1 cellular context compared by ENCODE assay signal in the genomic region with DNA sequence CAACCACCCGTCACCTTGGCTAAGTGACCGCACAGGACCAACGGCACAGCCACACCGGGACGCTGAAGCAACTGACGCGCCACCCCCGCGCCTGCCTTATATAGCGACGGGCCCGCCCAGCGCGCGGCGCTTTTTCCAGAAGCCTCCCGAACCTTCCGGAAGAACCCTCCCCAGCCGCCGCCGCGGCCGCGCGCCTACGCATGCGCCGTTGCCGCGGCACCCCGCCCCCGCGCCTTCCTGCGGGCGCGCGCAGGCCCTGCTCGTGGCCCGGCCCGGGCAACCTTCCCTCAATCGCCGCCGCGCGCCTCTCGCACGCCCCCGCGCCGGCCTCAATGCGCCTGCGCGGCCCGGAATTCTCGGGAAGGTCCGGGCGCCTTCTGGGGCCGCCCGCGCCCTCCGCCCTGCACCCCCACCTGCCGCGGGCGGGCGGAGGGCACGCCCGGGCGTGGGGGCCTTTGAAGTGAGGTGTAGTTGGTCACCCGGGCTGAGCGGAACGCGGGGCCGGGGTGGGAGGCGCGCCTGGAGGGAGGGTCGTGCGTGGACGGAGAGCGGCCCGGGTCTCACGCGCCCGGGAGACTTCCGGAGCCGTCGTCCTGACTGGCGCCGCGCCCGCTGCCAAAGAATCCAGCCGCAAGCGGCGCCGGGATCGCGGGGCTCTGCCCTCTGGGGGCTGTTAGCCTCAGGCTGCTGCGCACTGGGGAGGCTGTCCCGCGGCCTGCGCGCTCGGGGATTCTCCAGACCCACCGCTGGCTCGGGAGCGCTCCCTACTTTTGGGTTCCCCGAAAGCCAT.
TF ChIP-seq lines count a peak whose summit lies in the region.

A gene (minus strand): TSS at position 73 of the 790 bp plus-strand sequence. CDS start 666 bp downstream, outside the sequence.

TF ChIP-seq in K562, 482 proteins besides CTCF, POLR2A, EP300 and RAD21 (continued from another document and continues in another):
- TF ChIP-seq ZNF408 (CRISPR knock-in tag; IDR thresholded peaks at IDR 0.05; ENCODE audit: low read depth) (no peak), NR1H2 (CRISPR knock-in tag; IDR thresholded peaks at IDR 0.05) (no peak), SIN3B (IDR thresholded peaks at IDR 0.05; ENCODE audit: low read depth) (0 out of 2 replicates have a peak, but pooled peaks have one; percentile 11), ETV1 (tag; conservative IDR thresholded peaks at IDR 0.05; ENCODE audit: low read depth) (peak; percentile 56), HMGN3 (IDR thresholded peaks at IDR 0.05; ENCODE audit: borderline replicate concordance, extremely low read depth, insufficient read length, low read depth, low read length) (peak; percentile 54), ZNF212 (CRISPR knock-in tag; IDR thresholded peaks at IDR 0.05) (no peak), BRF1 (IDR thresholded peaks at IDR 0.05; ENCODE audit: borderline replicate concordance, extremely low read depth, insufficient read length) (no peak), ZNF699 (CRISPR knock-in tag; IDR thresholded peaks at IDR 0.05; ENCODE audit: insufficient replicate concordance) (no peak), ZNF347 (CRISPR knock-in tag; IDR thresholded peaks at IDR 0.05; ENCODE audit: low read depth) (no peak), ZKSCAN1 (IDR thresholded peaks at IDR 0.05; ENCODE audit: low read depth, low read length) (peak; percentile 25; the same call in 1 of the 2 replicates), CHD4 (IDR thresholded peaks at IDR 0.05; ENCODE audit: insufficient read depth, insufficient replicate concordance, low read depth, low read length, poor library complexity, severe bottlenecking) (no peak), HCFC1 (IDR thresholded peaks at IDR 0.05; ENCODE audit: low read depth, low read length) (peak; percentile 29; the same call in 1 of the 2 replicates), RFX1 (IDR thresholded peaks at IDR 0.05) (no peak), JUNB (CRISPR knock-in tag; conservative IDR thresholded peaks at IDR 0.05) (no peak), NCOR1 (IDR thresholded peaks at IDR 0.05) (peak; percentile 63), FIP1L1 (IDR thresholded peaks at IDR 0.05; ENCODE audit: low read depth, low read length, poor library complexity, severe bottlenecking) (peak; percentile 45), ZNF696 (CRISPR knock-in tag; conservative IDR thresholded peaks at IDR 0.05) (no peak), ZNF23 (CRISPR knock-in tag; IDR thresholded peaks at IDR 0.05) (no peak), ZNF766 (CRISPR knock-in tag; conservative IDR thresholded peaks at IDR 0.05) (peak; percentile 65; the same call in 1 of the 2 replicates), HNRNPLL (IDR thresholded peaks at IDR 0.05; ENCODE audit: low read depth, low read length, poor library complexity, severe bottlenecking) (peak; percentile 72), SP2 (IDR thresholded peaks at IDR 0.05; ENCODE audit: extremely low read depth, low read depth, low read length, poor library complexity, severe bottlenecking) (no peak), NRF1 (conservative IDR thresholded peaks at IDR 0.05 in 1 of 2, IDR thresholded peaks at IDR 0.05 in 1 of 2) (peak; percentile 92 to 94), BDP1 (IDR thresholded peaks at IDR 0.05; ENCODE audit: insufficient read depth, insufficient read length) (no peak), ZNF354B (CRISPR knock-in tag; IDR thresholded peaks at IDR 0.05) (no peak), XRCC4 (IDR thresholded peaks at IDR 0.05; ENCODE audit: extremely low read depth, insufficient read depth, insufficient read length) (no peak), OTX1 (CRISPR knock-in tag; IDR thresholded peaks at IDR 0.05) (0 out of 2 replicates have a peak, but pooled peaks have one; percentile 59), TAF1 (IDR thresholded peaks at IDR 0.05; ENCODE audit: control insufficient read depth, extremely low read depth, insufficient read depth, low read length, severe bottlenecking) (peak; percentile 95), ZFP1 (CRISPR knock-in tag; IDR thresholded peaks at IDR 0.05) (no peak), ZNF561 (CRISPR knock-in tag; conservative IDR thresholded peaks at IDR 0.05) (no peak), JUN (IDR thresholded peaks at IDR 0.05; ENCODE audit: borderline replicate concordance, low read depth, low read length) (no peak), JUN (CRISPR knock-in tag; IDR thresholded peaks at IDR 0.05; ENCODE audit: borderline replicate concordance) (no peak), ZNF644 (tag; IDR thresholded peaks at IDR 0.05; ENCODE audit: low read depth) (no peak)
- TF ChIP-seq, protein P1, sequence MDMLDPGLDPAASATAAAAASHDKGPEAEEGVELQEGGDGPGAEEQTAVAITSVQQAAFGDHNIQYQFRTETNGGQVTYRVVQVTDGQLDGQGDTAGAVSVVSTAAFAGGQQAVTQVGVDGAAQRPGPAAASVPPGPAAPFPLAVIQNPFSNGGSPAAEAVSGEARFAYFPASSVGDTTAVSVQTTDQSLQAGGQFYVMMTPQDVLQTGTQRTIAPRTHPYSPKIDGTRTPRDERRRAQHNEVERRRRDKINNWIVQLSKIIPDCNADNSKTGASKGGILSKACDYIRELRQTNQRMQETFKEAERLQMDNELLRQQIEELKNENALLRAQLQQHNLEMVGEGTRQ (CRISPR knock-in tag; IDR thresholded peaks at IDR 0.05) = no peak
- TF ChIP-seq, protein P2, sequence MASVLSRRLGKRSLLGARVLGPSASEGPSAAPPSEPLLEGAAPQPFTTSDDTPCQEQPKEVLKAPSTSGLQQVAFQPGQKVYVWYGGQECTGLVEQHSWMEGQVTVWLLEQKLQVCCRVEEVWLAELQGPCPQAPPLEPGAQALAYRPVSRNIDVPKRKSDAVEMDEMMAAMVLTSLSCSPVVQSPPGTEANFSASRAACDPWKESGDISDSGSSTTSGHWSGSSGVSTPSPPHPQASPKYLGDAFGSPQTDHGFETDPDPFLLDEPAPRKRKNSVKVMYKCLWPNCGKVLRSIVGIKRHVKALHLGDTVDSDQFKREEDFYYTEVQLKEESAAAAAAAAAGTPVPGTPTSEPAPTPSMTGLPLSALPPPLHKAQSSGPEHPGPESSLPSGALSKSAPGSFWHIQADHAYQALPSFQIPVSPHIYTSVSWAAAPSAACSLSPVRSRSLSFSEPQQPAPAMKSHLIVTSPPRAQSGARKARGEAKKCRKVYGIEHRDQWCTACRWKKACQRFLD (CRISPR knock-in tag; IDR thresholded peaks at IDR 0.05) = no peak; the same call in 1 of the 2 replicates
- TF ChIP-seq, protein P3, sequence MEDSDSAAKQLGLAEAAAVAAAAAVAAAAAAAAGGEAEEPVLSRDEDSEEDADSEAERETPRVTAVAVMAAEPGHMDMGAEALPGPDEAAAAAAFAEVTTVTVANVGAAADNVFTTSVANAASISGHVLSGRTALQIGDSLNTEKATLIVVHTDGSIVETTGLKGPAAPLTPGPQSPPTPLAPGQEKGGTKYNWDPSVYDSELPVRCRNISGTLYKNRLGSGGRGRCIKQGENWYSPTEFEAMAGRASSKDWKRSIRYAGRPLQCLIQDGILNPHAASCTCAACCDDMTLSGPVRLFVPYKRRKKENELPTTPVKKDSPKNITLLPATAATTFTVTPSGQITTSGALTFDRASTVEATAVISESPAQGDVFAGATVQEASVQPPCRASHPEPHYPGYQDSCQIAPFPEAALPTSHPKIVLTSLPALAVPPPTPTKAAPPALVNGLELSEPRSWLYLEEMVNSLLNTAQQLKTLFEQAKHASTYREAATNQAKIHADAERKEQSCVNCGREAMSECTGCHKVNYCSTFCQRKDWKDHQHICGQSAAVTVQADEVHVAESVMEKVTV (CRISPR knock-in tag; IDR thresholded peaks at IDR 0.05) = no peak
- TF ChIP-seq, protein P4, sequence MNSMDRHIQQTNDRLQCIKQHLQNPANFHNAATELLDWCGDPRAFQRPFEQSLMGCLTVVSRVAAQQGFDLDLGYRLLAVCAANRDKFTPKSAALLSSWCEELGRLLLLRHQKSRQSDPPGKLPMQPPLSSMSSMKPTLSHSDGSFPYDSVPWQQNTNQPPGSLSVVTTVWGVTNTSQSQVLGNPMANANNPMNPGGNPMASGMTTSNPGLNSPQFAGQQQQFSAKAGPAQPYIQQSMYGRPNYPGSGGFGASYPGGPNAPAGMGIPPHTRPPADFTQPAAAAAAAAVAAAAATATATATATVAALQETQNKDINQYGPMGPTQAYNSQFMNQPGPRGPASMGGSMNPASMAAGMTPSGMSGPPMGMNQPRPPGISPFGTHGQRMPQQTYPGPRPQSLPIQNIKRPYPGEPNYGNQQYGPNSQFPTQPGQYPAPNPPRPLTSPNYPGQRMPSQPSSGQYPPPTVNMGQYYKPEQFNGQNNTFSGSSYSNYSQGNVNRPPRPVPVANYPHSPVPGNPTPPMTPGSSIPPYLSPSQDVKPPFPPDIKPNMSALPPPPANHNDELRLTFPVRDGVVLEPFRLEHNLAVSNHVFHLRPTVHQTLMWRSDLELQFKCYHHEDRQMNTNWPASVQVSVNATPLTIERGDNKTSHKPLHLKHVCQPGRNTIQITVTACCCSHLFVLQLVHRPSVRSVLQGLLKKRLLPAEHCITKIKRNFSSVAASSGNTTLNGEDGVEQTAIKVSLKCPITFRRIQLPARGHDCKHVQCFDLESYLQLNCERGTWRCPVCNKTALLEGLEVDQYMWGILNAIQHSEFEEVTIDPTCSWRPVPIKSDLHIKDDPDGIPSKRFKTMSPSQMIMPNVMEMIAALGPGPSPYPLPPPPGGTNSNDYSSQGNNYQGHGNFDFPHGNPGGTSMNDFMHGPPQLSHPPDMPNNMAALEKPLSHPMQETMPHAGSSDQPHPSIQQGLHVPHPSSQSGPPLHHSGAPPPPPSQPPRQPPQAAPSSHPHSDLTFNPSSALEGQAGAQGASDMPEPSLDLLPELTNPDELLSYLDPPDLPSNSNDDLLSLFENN (IDR thresholded peaks at IDR 0.05; ENCODE audit: low read depth in 2 of 2, low read length in 2 of 2) = no peak
- TF ChIP-seq, protein P5, sequence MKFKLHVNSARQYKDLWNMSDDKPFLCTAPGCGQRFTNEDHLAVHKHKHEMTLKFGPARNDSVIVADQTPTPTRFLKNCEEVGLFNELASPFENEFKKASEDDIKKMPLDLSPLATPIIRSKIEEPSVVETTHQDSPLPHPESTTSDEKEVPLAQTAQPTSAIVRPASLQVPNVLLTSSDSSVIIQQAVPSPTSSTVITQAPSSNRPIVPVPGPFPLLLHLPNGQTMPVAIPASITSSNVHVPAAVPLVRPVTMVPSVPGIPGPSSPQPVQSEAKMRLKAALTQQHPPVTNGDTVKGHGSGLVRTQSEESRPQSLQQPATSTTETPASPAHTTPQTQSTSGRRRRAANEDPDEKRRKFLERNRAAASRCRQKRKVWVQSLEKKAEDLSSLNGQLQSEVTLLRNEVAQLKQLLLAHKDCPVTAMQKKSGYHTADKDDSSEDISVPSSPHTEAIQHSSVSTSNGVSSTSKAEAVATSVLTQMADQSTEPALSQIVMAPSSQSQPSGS (CRISPR knock-in tag; IDR thresholded peaks at IDR 0.05) = no peak
- TF ChIP-seq, protein P6, sequence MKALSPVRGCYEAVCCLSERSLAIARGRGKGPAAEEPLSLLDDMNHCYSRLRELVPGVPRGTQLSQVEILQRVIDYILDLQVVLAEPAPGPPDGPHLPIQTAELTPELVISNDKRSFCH (CRISPR knock-in tag; IDR thresholded peaks at IDR 0.05) = no peak
- TF ChIP-seq, protein P6 (tag; IDR thresholded peaks at IDR 0.05) = no peak
- TF ChIP-seq, protein P7, sequence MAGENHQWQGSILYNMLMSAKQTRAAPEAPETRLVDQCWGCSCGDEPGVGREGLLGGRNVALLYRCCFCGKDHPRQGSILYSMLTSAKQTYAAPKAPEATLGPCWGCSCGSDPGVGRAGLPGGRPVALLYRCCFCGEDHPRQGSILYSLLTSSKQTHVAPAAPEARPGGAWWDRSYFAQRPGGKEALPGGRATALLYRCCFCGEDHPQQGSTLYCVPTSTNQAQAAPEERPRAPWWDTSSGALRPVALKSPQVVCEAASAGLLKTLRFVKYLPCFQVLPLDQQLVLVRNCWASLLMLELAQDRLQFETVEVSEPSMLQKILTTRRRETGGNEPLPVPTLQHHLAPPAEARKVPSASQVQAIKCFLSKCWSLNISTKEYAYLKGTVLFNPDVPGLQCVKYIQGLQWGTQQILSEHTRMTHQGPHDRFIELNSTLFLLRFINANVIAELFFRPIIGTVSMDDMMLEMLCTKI (IDR thresholded peaks at IDR 0.05; ENCODE audit: partially characterized antibody) = no peak
- TF ChIP-seq, protein P8, sequence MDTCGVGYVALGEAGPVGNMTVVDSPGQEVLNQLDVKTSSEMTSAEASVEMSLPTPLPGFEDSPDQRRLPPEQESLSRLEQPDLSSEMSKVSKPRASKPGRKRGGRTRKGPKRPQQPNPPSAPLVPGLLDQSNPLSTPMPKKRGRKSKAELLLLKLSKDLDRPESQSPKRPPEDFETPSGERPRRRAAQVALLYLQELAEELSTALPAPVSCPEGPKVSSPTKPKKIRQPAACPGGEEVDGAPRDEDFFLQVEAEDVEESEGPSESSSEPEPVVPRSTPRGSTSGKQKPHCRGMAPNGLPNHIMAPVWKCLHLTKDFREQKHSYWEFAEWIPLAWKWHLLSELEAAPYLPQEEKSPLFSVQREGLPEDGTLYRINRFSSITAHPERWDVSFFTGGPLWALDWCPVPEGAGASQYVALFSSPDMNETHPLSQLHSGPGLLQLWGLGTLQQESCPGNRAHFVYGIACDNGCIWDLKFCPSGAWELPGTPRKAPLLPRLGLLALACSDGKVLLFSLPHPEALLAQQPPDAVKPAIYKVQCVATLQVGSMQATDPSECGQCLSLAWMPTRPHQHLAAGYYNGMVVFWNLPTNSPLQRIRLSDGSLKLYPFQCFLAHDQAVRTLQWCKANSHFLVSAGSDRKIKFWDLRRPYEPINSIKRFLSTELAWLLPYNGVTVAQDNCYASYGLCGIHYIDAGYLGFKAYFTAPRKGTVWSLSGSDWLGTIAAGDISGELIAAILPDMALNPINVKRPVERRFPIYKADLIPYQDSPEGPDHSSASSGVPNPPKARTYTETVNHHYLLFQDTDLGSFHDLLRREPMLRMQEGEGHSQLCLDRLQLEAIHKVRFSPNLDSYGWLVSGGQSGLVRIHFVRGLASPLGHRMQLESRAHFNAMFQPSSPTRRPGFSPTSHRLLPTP (IDR thresholded peaks at IDR 0.05; ENCODE audit: borderline replicate concordance, extremely low read depth, insufficient read length) = no peak
